Comparison of ENCODE assay signal across 1 cellular context in the genomic region with DNA sequence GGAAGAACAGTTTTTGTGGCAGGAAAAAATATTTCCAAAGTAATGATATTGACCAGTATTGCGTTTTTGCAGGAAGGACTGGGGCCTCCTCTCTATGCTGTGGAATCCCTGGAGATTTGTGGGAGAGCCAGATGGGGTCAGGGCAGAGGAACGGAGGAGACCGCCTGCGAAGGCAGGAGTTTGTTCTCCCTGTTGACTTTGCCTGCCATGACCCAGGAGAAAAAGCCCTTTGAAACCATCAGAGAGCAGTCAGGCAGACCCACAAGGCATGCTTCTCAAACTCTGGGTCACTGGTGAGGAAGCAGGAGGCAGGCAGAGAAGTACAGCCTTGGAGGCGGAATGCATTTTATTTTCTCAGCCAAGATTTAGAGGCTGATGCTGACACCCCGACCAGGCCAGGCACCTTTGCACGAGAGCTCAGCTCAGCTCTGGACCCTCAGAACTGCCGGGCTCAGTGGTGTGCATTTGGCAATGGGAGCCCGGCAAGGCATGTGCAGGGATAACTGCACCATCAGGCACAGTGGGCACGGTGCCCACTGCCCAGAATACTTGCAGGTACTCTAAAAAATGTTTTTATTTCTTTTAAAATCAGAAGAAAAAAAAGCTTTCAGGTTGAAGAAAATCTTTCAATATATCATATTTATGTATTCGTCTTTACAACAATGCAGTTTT.
TF ChIP-seq lines count a peak whose summit lies in the region.

No MANE protein-coding gene starts in this region.

TF ChIP-seq in HepG2, 621 proteins besides CTCF, POLR2A, EP300 and RAD21 (continued from another document and continues in another):
- no peak for TF ChIP-seq FOXP4 (CRISPR knock-in tag; IDR thresholded peaks at IDR 0.05)
- no peak for TF ChIP-seq CREB3 (CRISPR knock-in tag; IDR thresholded peaks at IDR 0.05)
- no peak for TF ChIP-seq DNMT3B (CRISPR knock-in tag; conservative IDR thresholded peaks at IDR 0.05)
- TF ChIP-seq ZNF441 (CRISPR knock-in tag; IDR thresholded peaks at IDR 0.05; ENCODE audit: borderline replicate concordance) = no peak
- no peak for TF ChIP-seq ZNF512 (CRISPR knock-in tag; IDR thresholded peaks at IDR 0.05)
- peak; percentile 66 for TF ChIP-seq SALL1 (CRISPR knock-in tag; IDR thresholded peaks at IDR 0.05)
- no peak for TF ChIP-seq NFATC3 (CRISPR knock-in tag; IDR thresholded peaks at IDR 0.05)
- TF ChIP-seq RXRB (CRISPR knock-in tag; IDR thresholded peaks at IDR 0.05; ENCODE audit: borderline replicate concordance) = peak; percentile 76
- no peak for TF ChIP-seq ZFP1 (CRISPR knock-in tag; IDR thresholded peaks at IDR 0.05)
- TF ChIP-seq ZNF788 (CRISPR knock-in tag; IDR thresholded peaks at IDR 0.05; ENCODE audit: borderline replicate concordance) = no peak; the same call in 1 of the 2 replicates
- TF ChIP-seq, protein P1, sequence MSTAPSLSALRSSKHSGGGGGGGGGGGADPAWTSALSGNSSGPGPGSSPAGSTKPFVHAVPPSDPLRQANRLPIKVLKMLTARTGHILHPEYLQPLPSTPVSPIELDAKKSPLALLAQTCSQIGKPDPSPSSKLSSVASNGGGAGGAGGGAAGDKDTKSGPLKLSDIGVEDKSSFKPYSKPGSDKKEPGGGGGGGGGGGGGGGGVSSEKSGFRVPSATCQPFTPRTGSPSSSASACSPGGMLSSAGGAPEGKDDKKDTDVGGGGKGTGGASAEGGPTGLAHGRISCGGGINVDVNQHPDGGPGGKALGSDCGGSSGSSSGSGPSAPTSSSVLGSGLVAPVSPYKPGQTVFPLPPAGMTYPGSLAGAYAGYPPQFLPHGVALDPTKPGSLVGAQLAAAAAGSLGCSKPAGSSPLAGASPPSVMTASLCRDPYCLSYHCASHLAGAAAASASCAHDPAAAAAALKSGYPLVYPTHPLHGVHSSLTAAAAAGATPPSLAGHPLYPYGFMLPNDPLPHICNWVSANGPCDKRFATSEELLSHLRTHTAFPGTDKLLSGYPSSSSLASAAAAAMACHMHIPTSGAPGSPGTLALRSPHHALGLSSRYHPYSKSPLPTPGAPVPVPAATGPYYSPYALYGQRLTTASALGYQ (CRISPR knock-in tag; IDR thresholded peaks at IDR 0.05) = no peak
- TF ChIP-seq ZNF615 (CRISPR knock-in tag; IDR thresholded peaks at IDR 0.05; ENCODE audit: borderline replicate concordance) = no peak
- TF ChIP-seq, protein P2, sequence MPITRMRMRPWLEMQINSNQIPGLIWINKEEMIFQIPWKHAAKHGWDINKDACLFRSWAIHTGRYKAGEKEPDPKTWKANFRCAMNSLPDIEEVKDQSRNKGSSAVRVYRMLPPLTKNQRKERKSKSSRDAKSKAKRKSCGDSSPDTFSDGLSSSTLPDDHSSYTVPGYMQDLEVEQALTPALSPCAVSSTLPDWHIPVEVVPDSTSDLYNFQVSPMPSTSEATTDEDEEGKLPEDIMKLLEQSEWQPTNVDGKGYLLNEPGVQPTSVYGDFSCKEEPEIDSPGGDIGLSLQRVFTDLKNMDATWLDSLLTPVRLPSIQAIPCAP (CRISPR knock-in tag; IDR thresholded peaks at IDR 0.05; ENCODE audit: low read depth) = no peak
- TF ChIP-seq FOXK1 (CRISPR knock-in tag; IDR thresholded peaks at IDR 0.05; ENCODE audit: borderline replicate concordance, low read depth) = no peak
- no peak for TF ChIP-seq ZNF564 (CRISPR knock-in tag; IDR thresholded peaks at IDR 0.05)
- TF ChIP-seq ZNF879 (CRISPR knock-in tag; IDR thresholded peaks at IDR 0.05) = no peak
- TF ChIP-seq GATAD2A (CRISPR knock-in tag; IDR thresholded peaks at IDR 0.05) = 0 out of 2 replicates have a peak, but pooled peaks have one; percentile 19
- TF ChIP-seq, protein P3, sequence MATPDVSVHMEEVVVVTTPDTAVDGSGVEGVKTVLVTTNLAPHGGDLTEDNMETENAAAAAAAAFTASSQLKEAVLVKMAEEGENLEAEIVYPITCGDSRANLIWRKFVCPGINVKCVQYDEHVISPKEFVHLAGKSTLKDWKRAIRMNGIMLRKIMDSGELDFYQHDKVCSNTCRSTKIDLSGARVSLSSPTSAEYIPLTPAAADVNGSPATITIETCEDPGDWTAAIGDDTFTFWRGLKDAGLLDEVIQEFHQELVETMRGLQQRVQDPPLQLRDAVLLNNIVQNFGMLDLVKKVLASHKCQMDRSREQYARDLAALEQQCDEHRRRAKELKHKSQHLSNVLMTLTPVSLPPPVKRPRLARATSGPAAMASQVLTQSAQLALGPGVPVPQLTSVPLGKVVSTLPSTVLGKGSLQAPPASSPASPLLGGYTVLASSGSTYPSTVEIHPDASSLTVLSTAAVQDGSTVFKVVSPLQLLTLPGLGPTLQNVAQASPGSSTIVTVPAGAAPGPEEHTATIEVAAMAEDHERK (CRISPR knock-in tag; IDR thresholded peaks at IDR 0.05; ENCODE audit: low read depth) = no peak
- no peak for TF ChIP-seq SMC3 (IDR thresholded peaks at IDR 0.05; ENCODE audit: low read length)
- no peak for TF ChIP-seq ZNF75D (CRISPR knock-in tag; IDR thresholded peaks at IDR 0.05; ENCODE audit: borderline replicate concordance)
- TF ChIP-seq KDM4B (CRISPR knock-in tag; IDR thresholded peaks at IDR 0.05) = no peak
- TF ChIP-seq ZNF709 (CRISPR knock-in tag; IDR thresholded peaks at IDR 0.05) = no peak
- TF ChIP-seq, protein P4, sequence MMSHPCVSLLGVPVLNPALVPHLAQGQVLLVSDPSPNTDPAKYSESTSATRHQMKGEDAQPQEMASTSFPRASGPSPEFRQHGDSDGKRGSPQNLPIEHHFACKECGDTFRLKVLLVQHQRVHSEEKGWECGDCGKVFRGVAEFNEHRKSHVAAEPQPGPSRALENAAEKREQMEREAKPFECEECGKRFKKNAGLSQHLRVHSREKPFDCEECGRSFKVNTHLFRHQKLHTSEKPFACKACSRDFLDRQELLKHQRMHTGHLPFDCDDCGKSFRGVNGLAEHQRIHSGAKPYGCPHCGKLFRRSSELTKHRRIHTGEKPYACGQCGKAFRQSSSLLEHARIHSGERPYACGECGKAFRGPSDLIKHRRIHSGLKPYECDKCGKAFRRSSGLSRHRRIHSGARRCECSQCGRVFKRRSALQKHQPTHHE (CRISPR knock-in tag; IDR thresholded peaks at IDR 0.05; ENCODE audit: borderline replicate concordance) = no peak
- no peak for TF ChIP-seq ZSCAN22 (CRISPR knock-in tag; IDR thresholded peaks at IDR 0.05)
- no peak for TF ChIP-seq MIER3 (CRISPR knock-in tag; IDR thresholded peaks at IDR 0.05; ENCODE audit: borderline replicate concordance)
- TF ChIP-seq NFKB2 (CRISPR knock-in tag; IDR thresholded peaks at IDR 0.05; ENCODE audit: borderline replicate concordance) = no peak; the same call in 1 of the 2 replicates
- TF ChIP-seq CREBL2 (CRISPR knock-in tag; IDR thresholded peaks at IDR 0.05; ENCODE audit: borderline replicate concordance) = no peak
- TF ChIP-seq ATF4 (CRISPR knock-in tag; IDR thresholded peaks at IDR 0.05) = no peak
- TF ChIP-seq, protein P5, sequence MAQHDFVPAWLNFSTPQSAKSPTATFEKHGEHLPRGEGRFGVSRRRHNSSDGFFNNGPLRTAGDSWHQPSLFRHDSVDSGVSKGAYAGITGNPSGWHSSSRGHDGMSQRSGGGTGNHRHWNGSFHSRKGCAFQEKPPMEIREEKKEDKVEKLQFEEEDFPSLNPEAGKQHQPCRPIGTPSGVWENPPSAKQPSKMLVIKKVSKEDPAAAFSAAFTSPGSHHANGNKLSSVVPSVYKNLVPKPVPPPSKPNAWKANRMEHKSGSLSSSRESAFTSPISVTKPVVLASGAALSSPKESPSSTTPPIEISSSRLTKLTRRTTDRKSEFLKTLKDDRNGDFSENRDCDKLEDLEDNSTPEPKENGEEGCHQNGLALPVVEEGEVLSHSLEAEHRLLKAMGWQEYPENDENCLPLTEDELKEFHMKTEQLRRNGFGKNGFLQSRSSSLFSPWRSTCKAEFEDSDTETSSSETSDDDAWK (CRISPR knock-in tag; IDR thresholded peaks at IDR 0.05) = no peak
- TF ChIP-seq, protein P6, sequence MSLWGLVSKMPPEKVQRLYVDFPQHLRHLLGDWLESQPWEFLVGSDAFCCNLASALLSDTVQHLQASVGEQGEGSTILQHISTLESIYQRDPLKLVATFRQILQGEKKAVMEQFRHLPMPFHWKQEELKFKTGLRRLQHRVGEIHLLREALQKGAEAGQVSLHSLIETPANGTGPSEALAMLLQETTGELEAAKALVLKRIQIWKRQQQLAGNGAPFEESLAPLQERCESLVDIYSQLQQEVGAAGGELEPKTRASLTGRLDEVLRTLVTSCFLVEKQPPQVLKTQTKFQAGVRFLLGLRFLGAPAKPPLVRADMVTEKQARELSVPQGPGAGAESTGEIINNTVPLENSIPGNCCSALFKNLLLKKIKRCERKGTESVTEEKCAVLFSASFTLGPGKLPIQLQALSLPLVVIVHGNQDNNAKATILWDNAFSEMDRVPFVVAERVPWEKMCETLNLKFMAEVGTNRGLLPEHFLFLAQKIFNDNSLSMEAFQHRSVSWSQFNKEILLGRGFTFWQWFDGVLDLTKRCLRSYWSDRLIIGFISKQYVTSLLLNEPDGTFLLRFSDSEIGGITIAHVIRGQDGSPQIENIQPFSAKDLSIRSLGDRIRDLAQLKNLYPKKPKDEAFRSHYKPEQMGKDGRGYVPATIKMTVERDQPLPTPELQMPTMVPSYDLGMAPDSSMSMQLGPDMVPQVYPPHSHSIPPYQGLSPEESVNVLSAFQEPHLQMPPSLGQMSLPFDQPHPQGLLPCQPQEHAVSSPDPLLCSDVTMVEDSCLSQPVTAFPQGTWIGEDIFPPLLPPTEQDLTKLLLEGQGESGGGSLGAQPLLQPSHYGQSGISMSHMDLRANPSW (CRISPR knock-in tag; IDR thresholded peaks at IDR 0.05; ENCODE audit: borderline replicate concordance) = no peak
- TF ChIP-seq, protein P7, sequence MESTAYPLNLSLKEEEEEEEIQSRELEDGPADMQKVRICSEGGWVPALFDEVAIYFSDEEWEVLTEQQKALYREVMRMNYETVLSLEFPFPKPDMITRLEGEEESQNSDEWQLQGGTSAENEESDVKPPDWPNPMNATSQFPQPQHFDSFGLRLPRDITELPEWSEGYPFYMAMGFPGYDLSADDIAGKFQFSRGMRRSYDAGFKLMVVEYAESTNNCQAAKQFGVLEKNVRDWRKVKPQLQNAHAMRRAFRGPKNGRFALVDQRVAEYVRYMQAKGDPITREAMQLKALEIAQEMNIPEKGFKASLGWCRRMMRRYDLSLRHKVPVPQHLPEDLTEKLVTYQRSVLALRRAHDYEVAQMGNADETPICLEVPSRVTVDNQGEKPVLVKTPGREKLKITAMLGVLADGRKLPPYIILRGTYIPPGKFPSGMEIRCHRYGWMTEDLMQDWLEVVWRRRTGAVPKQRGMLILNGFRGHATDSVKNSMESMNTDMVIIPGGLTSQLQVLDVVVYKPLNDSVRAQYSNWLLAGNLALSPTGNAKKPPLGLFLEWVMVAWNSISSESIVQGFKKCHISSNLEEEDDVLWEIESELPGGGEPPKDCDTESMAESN (CRISPR knock-in tag; conservative IDR thresholded peaks at IDR 0.05) = no peak
- TF ChIP-seq ZNF143 (CRISPR knock-in tag; IDR thresholded peaks at IDR 0.05) = no peak
- TF ChIP-seq AHR (CRISPR knock-in tag; IDR thresholded peaks at IDR 0.05) = no peak
- no peak for TF ChIP-seq NAIF1 (CRISPR knock-in tag; IDR thresholded peaks at IDR 0.05; ENCODE audit: borderline replicate concordance)
- no peak for TF ChIP-seq MEIS2 (CRISPR knock-in tag; IDR thresholded peaks at IDR 0.05)
- TF ChIP-seq ARNT (IDR thresholded peaks at IDR 0.05) = no peak
- TF ChIP-seq ZNF580 (CRISPR knock-in tag; IDR thresholded peaks at IDR 0.05; ENCODE audit: borderline replicate concordance, low read depth) = no peak
- TF ChIP-seq, protein P8, sequence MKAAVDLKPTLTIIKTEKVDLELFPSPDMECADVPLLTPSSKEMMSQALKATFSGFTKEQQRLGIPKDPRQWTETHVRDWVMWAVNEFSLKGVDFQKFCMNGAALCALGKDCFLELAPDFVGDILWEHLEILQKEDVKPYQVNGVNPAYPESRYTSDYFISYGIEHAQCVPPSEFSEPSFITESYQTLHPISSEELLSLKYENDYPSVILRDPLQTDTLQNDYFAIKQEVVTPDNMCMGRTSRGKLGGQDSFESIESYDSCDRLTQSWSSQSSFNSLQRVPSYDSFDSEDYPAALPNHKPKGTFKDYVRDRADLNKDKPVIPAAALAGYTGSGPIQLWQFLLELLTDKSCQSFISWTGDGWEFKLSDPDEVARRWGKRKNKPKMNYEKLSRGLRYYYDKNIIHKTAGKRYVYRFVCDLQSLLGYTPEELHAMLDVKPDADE (CRISPR knock-in tag; IDR thresholded peaks at IDR 0.05) = no peak
